1 cellular context compared by ENCODE assay signal in genomic region chr15:39919740-39920509, GRCh38.
TF ChIP-seq lines count a peak whose summit lies in the region.

GPR176 (minus strand) TSS chr15:39920266; CDS start chr15:39920026, 240 bp downstream.

TF ChIP-seq in HepG2, 621 proteins besides CTCF, POLR2A, EP300 and RAD21 (continued from another document and continues in another):
- no peak for TF ChIP-seq PATZ1 (CRISPR knock-in tag; IDR thresholded peaks at IDR 0.05)
- TF ChIP-seq EHMT2 (IDR thresholded peaks at IDR 0.05; ENCODE audit: borderline replicate concordance, low read depth, low read length), result no peak
- TF ChIP-seq, protein P1, sequence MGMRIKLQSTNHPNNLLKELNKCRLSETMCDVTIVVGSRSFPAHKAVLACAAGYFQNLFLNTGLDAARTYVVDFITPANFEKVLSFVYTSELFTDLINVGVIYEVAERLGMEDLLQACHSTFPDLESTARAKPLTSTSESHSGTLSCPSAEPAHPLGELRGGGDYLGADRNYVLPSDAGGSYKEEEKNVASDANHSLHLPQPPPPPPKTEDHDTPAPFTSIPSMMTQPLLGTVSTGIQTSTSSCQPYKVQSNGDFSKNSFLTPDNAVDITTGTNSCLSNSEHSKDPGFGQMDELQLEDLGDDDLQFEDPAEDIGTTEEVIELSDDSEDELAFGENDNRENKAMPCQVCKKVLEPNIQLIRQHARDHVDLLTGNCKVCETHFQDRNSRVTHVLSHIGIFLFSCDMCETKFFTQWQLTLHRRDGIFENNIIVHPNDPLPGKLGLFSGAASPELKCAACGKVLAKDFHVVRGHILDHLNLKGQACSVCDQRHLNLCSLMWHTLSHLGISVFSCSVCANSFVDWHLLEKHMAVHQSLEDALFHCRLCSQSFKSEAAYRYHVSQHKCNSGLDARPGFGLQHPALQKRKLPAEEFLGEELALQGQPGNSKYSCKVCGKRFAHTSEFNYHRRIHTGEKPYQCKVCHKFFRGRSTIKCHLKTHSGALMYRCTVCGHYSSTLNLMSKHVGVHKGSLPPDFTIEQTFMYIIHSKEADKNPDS (CRISPR knock-in tag; IDR thresholded peaks at IDR 0.05), result no peak
- TF ChIP-seq TBX2 (CRISPR knock-in tag; IDR thresholded peaks at IDR 0.05; ENCODE audit: borderline replicate concordance), result no peak
- no peak for TF ChIP-seq ZNF567 (CRISPR knock-in tag; IDR thresholded peaks at IDR 0.05; ENCODE audit: borderline replicate concordance)
- TF ChIP-seq ZNF143 (CRISPR knock-in tag; IDR thresholded peaks at IDR 0.05), result no peak
- TF ChIP-seq TFE3 (CRISPR knock-in tag; IDR thresholded peaks at IDR 0.05), result no peak
- no peak for TF ChIP-seq ZNF720 (CRISPR knock-in tag; IDR thresholded peaks at IDR 0.05)
- no peak for TF ChIP-seq TERF1 (CRISPR knock-in tag; IDR thresholded peaks at IDR 0.05)
- TF ChIP-seq, protein P2, sequence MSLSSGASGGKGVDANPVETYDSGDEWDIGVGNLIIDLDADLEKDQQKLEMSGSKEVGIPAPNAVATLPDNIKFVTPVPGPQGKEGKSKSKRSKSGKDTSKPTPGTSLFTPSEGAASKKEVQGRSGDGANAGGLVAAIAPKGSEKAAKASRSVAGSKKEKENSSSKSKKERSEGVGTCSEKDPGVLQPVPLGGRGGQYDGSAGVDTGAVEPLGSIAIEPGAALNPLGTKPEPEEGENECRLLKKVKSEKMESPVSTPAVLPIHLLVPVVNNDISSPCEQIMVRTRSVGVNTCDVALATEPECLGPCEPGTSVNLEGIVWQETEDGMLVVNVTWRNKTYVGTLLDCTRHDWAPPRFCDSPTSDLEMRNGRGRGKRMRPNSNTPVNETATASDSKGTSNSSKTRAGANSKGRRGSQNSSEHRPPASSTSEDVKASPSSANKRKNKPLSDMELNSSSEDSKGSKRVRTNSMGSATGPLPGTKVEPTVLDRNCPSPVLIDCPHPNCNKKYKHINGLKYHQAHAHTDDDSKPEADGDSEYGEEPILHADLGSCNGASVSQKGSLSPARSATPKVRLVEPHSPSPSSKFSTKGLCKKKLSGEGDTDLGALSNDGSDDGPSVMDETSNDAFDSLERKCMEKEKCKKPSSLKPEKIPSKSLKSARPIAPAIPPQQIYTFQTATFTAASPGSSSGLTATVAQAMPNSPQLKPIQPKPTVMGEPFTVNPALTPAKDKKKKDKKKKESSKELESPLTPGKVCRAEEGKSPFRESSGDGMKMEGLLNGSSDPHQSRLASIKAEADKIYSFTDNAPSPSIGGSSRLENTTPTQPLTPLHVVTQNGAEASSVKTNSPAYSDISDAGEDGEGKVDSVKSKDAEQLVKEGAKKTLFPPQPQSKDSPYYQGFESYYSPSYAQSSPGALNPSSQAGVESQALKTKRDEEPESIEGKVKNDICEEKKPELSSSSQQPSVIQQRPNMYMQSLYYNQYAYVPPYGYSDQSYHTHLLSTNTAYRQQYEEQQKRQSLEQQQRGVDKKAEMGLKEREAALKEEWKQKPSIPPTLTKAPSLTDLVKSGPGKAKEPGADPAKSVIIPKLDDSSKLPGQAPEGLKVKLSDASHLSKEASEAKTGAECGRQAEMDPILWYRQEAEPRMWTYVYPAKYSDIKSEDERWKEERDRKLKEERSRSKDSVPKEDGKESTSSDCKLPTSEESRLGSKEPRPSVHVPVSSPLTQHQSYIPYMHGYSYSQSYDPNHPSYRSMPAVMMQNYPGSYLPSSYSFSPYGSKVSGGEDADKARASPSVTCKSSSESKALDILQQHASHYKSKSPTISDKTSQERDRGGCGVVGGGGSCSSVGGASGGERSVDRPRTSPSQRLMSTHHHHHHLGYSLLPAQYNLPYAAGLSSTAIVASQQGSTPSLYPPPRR (CRISPR knock-in tag; IDR thresholded peaks at IDR 0.05; ENCODE audit: borderline replicate concordance), result 0 out of 2 replicates have a peak, but pooled peaks have one; percentile 21
- TF ChIP-seq PRDM10 (CRISPR knock-in tag; IDR thresholded peaks at IDR 0.05; ENCODE audit: low read depth), result no peak
- no peak for TF ChIP-seq ZNF484 (CRISPR knock-in tag; IDR thresholded peaks at IDR 0.05; ENCODE audit: borderline replicate concordance, low read depth)
- no peak for TF ChIP-seq HHEX (CRISPR knock-in tag; IDR thresholded peaks at IDR 0.05)
- no peak; the same call in 1 of the 2 replicates for TF ChIP-seq ZNF891 (CRISPR knock-in tag; IDR thresholded peaks at IDR 0.05)
- 0 out of 2 replicates have a peak, but pooled peaks have one; percentile 29 for TF ChIP-seq SRY (CRISPR knock-in tag; IDR thresholded peaks at IDR 0.05)
- no peak for TF ChIP-seq MTERF4 (CRISPR knock-in tag; IDR thresholded peaks at IDR 0.05)
- no peak for TF ChIP-seq ZBTB20 (CRISPR knock-in tag; IDR thresholded peaks at IDR 0.05; ENCODE audit: borderline replicate concordance, low read depth)
- TF ChIP-seq HOXA5 (CRISPR knock-in tag; IDR thresholded peaks at IDR 0.05), result no peak; the same call in 1 of the 2 replicates
- TF ChIP-seq CC2D1A (CRISPR knock-in tag; IDR thresholded peaks at IDR 0.05), result no peak
- TF ChIP-seq YEATS2 (CRISPR knock-in tag; IDR thresholded peaks at IDR 0.05; ENCODE audit: borderline replicate concordance), result no peak
- TF ChIP-seq, protein P3, sequence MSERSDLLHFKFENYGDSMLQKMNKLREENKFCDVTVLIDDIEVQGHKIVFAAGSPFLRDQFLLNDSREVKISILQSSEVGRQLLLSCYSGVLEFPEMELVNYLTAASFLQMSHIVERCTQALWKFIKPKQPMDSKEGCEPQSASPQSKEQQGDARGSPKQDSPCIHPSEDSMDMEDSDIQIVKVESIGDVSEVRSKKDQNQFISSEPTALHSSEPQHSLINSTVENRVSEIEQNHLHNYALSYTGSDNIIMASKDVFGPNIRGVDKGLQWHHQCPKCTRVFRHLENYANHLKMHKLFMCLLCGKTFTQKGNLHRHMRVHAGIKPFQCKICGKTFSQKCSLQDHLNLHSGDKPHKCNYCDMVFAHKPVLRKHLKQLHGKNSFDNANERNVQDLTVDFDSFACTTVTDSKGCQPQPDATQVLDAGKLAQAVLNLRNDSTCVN (CRISPR knock-in tag; IDR thresholded peaks at IDR 0.05; ENCODE audit: borderline replicate concordance), result no peak
- TF ChIP-seq GABPA (IDR thresholded peaks at IDR 0.05; ENCODE audit: low read depth, low read length), result no peak
- TF ChIP-seq GABPA (CRISPR knock-in tag; IDR thresholded peaks at IDR 0.05; ENCODE audit: low read depth), result no peak
- TF ChIP-seq ZNF564 (CRISPR knock-in tag; IDR thresholded peaks at IDR 0.05), result 0 out of 2 replicates have a peak, but pooled peaks have one; percentile 30
- no peak for TF ChIP-seq ZBTB42 (CRISPR knock-in tag; IDR thresholded peaks at IDR 0.05)
- TF ChIP-seq, protein P4, sequence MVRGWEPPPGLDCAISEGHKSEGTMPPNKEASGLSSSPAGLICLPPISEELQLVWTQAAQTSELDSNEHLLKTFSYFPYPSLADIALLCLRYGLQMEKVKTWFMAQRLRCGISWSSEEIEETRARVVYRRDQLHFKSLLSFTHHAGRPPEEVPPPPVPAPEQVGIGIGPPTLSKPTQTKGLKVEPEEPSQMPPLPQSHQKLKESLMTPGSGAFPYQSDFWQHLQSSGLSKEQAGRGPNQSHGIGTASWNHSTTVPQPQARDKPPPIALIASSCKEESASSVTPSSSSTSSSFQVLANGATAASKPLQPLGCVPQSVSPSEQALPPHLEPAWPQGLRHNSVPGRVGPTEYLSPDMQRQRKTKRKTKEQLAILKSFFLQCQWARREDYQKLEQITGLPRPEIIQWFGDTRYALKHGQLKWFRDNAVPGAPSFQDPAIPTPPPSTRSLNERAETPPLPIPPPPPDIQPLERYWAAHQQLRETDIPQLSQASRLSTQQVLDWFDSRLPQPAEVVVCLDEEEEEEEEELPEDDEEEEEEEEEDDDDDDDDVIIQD (CRISPR knock-in tag; IDR thresholded peaks at IDR 0.05; ENCODE audit: low read depth), result no peak
- TF ChIP-seq, protein P5, sequence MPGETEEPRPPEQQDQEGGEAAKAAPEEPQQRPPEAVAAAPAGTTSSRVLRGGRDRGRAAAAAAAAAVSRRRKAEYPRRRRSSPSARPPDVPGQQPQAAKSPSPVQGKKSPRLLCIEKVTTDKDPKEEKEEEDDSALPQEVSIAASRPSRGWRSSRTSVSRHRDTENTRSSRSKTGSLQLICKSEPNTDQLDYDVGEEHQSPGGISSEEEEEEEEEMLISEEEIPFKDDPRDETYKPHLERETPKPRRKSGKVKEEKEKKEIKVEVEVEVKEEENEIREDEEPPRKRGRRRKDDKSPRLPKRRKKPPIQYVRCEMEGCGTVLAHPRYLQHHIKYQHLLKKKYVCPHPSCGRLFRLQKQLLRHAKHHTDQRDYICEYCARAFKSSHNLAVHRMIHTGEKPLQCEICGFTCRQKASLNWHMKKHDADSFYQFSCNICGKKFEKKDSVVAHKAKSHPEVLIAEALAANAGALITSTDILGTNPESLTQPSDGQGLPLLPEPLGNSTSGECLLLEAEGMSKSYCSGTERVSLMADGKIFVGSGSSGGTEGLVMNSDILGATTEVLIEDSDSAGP (CRISPR knock-in tag; IDR thresholded peaks at IDR 0.05; ENCODE audit: borderline replicate concordance), result peak; percentile 57; the same call in 1 of the 2 replicates
- TF ChIP-seq NR2C2 (CRISPR knock-in tag; IDR thresholded peaks at IDR 0.05; ENCODE audit: borderline replicate concordance), result no peak
- TF ChIP-seq SRF (IDR thresholded peaks at IDR 0.05; ENCODE audit: low read depth, low read length), result no peak
- TF ChIP-seq ASH2L (IDR thresholded peaks at IDR 0.05; ENCODE audit: insufficient read length, low read depth, low read length), result no peak
- no peak for TF ChIP-seq ZNF652 (CRISPR knock-in tag; IDR thresholded peaks at IDR 0.05; ENCODE audit: borderline replicate concordance, low read depth)
- no peak for TF ChIP-seq ZNF138 (CRISPR knock-in tag; IDR thresholded peaks at IDR 0.05; ENCODE audit: low read depth)
- no peak for TF ChIP-seq ZNF678 (CRISPR knock-in tag; IDR thresholded peaks at IDR 0.05)
- no peak for TF ChIP-seq FOXK2 (IDR thresholded peaks at IDR 0.05)
- TF ChIP-seq ZNF616 (CRISPR knock-in tag; IDR thresholded peaks at IDR 0.05; ENCODE audit: low read depth), result no peak
- no peak for TF ChIP-seq GATAD1 (CRISPR knock-in tag; IDR thresholded peaks at IDR 0.05)
- TF ChIP-seq MAZ (IDR thresholded peaks at IDR 0.05; ENCODE audit: borderline replicate concordance, low read depth, low read length), result no peak
- 0 out of 2 replicates have a peak, but pooled peaks have one; percentile 18 for TF ChIP-seq MAZ (CRISPR knock-in tag; IDR thresholded peaks at IDR 0.05; ENCODE audit: low read depth)
- peak; percentile 44; the same call in 1 of the 2 replicates for TF ChIP-seq ZNF263 (CRISPR knock-in tag; IDR thresholded peaks at IDR 0.05)
